In genomic region chrX:78687586-78687985, GRCh38 we compare ENCODE assay signal across 9 cellular contexts. TPM values are rescaled to one million over a fixed set of nuclear protein-coding genes. Genes with fewer than 3 reads are reported as not detected.
DNase-seq lines count a peak whose midpoint lies in the region; ATAC-seq lines count a peak whose summit lies in the region.
"Had no signal": no experiment of that assay in that cellular context is flagged by ENCODE, and none has a peak within 500 bp of the region (broad histone marks: within the 10 kb centered on the region; RNA-seq: fewer than 3 reads in every experiment).

No MANE protein-coding gene starts in this region.

- DNase-seq in NOMO-1 (lab: John Stamatoyannopoulos, UW; ENCODE audit: unreplicated experiment in 2 of 2) (peak; percentile 36 to 80), NCI-H187 (lab: John Stamatoyannopoulos, UW) (no peak)
- no peak for DNase-seq in activated naive CD8-positive, alpha-beta T cell treated with anti-CD3 and anti-CD28 coated beads for 36 hours
- no peak for DNase-seq in activated CD4-positive, alpha-beta T cell treated with anti-CD3 and anti-CD28 coated beads, Interleukin-2, amount 50 U/mL, for 4 hours
- DNase-seq in activated CD4-positive, CD25-positive, alpha-beta regulatory T cell treated with anti-CD3 and anti-CD28 coated beads, Interleukin-2, amount 50 U/mL, for 72 hours = no peak
- DNase-seq: sigmoid colon had no signal

- no peak overlapping the region for H3K4me3 Mint-ChIP-seq in activated naive CD8-positive, alpha-beta T cell treated with anti-CD3 and anti-CD28 coated beads for 36 hours

- no peaks in the 10 kb centered on the region for H3K27me3 Mint-ChIP-seq in activated naive CD8-positive, alpha-beta T cell treated with anti-CD3 and anti-CD28 coated beads for 36 hours

- no peak overlapping the region for H3K27ac Mint-ChIP-seq in activated naive CD8-positive, alpha-beta T cell treated with anti-CD3 and anti-CD28 coated beads for 36 hours

- ATAC-seq in GM18508 (IDR thresholded peaks at IDR 0.05; ENCODE audit: insufficient read depth, unreplicated experiment) (peak; percentile 79), GM21515 (IDR thresholded peaks at IDR 0.05; ENCODE audit: unreplicated experiment) (peak; percentile 93), HG03095 (IDR thresholded peaks at IDR 0.05; ENCODE audit: unreplicated experiment) (peak; percentile 89)

- H3K36me3 Mint-ChIP-seq in activated naive CD8-positive, alpha-beta T cell treated with anti-CD3 and anti-CD28 coated beads for 36 hours = no peaks in the 10 kb centered on the region

- peaks cover 2% of the 10 kb centered on the region for H3K4me1 Mint-ChIP-seq in activated naive CD8-positive, alpha-beta T cell treated with anti-CD3 and anti-CD28 coated beads for 36 hours

- H3K9me3 Mint-ChIP-seq in activated naive CD8-positive, alpha-beta T cell treated with anti-CD3 and anti-CD28 coated beads for 36 hours = no peaks in the 10 kb centered on the region

RNA-seq across cellular contexts. Expression of gene RTL3, which starts 28.5 kb away (rescaled TPM):
- total RNA-seq in activated naive CD8-positive, alpha-beta T cell treated with anti-CD3 and anti-CD28 coated beads for 36 hours = not detected

RNA-seq across cellular contexts. Expression of gene LPAR4, which starts 59.9 kb away (rescaled TPM):
- not detected for total RNA-seq in activated naive CD8-positive, alpha-beta T cell treated with anti-CD3 and anti-CD28 coated beads for 36 hours

Comparison
In these comparisons a context has a peak if more than half of its experiments do, and no peak if none do; other contexts are left out.
1. DNase-seq: peak in NOMO-1 (2 of 2); none in activated naive CD8-positive, alpha-beta T cell treated with anti-CD3 and anti-CD28 coated beads for 36 hours (single experiment), NCI-H187 (0 of 2), activated CD4-positive, alpha-beta T cell treated with anti-CD3 and anti-CD28 coated beads, Interleukin-2, amount 50 U/mL, for 4 hours (0 of 2) and activated CD4-positive, CD25-positive, alpha-beta regulatory T cell treated with anti-CD3 and anti-CD28 coated beads, Interleukin-2, amount 50 U/mL, for 72 hours (single experiment).
2. Peak in every context shown above with its lines, with median percentiles within 50 percentile points of each other: ATAC-seq.